In the genomic region with DNA sequence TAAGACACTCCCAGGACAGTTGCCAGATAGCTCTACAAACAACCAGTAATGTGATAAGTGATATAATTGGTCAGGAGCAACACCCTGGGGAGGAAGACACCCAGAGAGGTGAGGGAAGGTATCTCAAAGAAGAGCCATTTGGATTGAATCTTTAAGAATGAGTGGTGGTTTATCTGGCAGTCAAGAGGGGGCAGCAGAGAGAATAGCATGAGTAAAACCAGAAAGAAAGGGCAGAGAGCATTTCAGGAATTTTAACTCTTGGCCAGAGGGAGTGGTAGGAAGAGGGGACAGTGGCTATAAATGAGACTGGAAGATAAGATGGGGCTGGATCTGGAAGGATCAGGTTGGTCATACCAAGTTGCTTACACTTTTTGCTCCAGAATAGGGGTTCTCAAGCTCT, we compare ENCODE assay signal across 9 cellular contexts. TPM values are rescaled to one million over a fixed set of nuclear protein-coding genes. Genes with fewer than 3 reads are reported as not detected.
DNase-seq lines count a peak whose midpoint lies in the region; ATAC-seq, FAIRE-seq and TF ChIP-seq lines count a peak whose summit lies in the region.
"Had no signal": no experiment of that assay in that cellular context is flagged by ENCODE, and none has a peak within 500 bp of the region (broad histone marks: within the 10 kb centered on the region; RNA-seq: fewer than 3 reads in every experiment).

No MANE protein-coding gene starts in this region.

- POLR2A ChIA-PET in PC-9 (lab: Charles Lee; ENCODE audit: unreplicated experiment) = no interaction called here

- no peaks in the 10 kb centered on the region for H4K20me1 ChIP-seq in PC-9 (ENCODE audit: insufficient read depth)
- H4K20me1 ChIP-seq: BLaER1 had no signal

- peaks cover 2% of the 10 kb centered on the region; the same call in 1 of the 2 replicates for H3K27me3 ChIP-seq in PC-9 (ENCODE audit: insufficient read depth, low read depth)
- no peaks in the 10 kb centered on the region for H3K27me3 ChIP-seq in pancreas
- H3K27me3 ChIP-seq: BLaER1 had no signal

- H3K9me3 ChIP-seq in PC-9 (ENCODE audit: insufficient read depth, low read depth) (no peaks in the 10 kb centered on the region), pancreas (no peaks in the 10 kb centered on the region)
- H3K9me3 ChIP-seq: BLaER1 had no signal

- DNase-seq in DMS79 treated with DMSO at 0.1 percent for 48 hours (lab: John Stamatoyannopoulos, UW) = peak; percentile 21
- DNase-seq in DMS79 (lab: John Stamatoyannopoulos, UW) = no peak
- DNase-seq in HS-27A (ENCODE audit: low read depth) = peak; percentile 15
- DNase-seq in PC-9 = peak; percentile 35 to 63
- DNase-seq in epithelial cell of proximal tubule (ENCODE audit: low read depth) = peak; percentile 3
- no peak for DNase-seq in pancreas
- DNase-seq in posterior cingulate gyrus = no peak

- H3K27ac ChIP-seq in PC-9 (no peak overlapping the region), pancreas (no peak overlapping the region)
- H3K27ac ChIP-seq: BLaER1 had no signal

- intact Hi-C loops in PC-9 (cut with micrococcal nuclease; ENCODE audit: unreplicated experiment) (loop anchor here (5.0 to 10.0 kb wide), 3 partner anchors 48 to 186 kb away; partner anchors contain the start of gene NKRF), pancreas (cut with DNase I) (no loop called here), posterior cingulate gyrus (cut with DNase I) (loop anchor here (2.0 kb wide), 1 partner anchor 54 kb away; no protein-coding TSS in a partner anchor)

- H3K36me3 ChIP-seq in PC-9 (ENCODE audit: low read depth) (no peaks in the 10 kb centered on the region), pancreas (no peaks in the 10 kb centered on the region)
- H3K36me3 ChIP-seq: BLaER1 had no signal

- H3K9me2 ChIP-seq in PC-9 (ENCODE audit: insufficient read depth) = no peaks in the 10 kb centered on the region

- BruUV-seq in PC-9 (replicated peaks; lab: Mats Ljungman, UMichigan) = no TSS peak

- H3K4me1 ChIP-seq in PC-9 (replicated peaks; ENCODE audit: insufficient read depth) (no peaks in the 10 kb centered on the region), pancreas (no peaks in the 10 kb centered on the region)

- CTCF ChIA-PET in PC-9 (lab: Charles Lee) = no interaction called here

- no peaks in the 10 kb centered on the region for H3F3A ChIP-seq in PC-9 (ENCODE audit: insufficient read depth, low read depth)

- H3K4me3 ChIP-seq in PC-9 (no peak overlapping the region), epithelial cell of proximal tubule (ENCODE audit: low read depth, low read length) (no peak overlapping the region), pancreas (no peak overlapping the region)
- H3K4me3 ChIP-seq: BLaER1 had no signal

- no peak overlapping the region for H3K4me2 ChIP-seq in PC-9
- H3K4me2 ChIP-seq: BLaER1 had no signal

- H2AFZ ChIP-seq in PC-9 = no peak overlapping the region

- FAIRE-seq in pancreas (lab: Jason Lieb, UNC) = peak; percentile 53

- ATAC-seq in pancreas (peak in 3 of 4 donors; percentile 45 to 62 (median 59)), HG02678 (IDR thresholded peaks at IDR 0.05; ENCODE audit: unreplicated experiment) (no peak)

- TF ChIP-seq CTCF in PC-9 (conservative IDR thresholded peaks at IDR 0.05) (peak; percentile 75), epithelial cell of proximal tubule (conservative IDR thresholded peaks at IDR 0.05; ENCODE audit: low read depth, low read length) (peak; percentile 68), pancreas (IDR thresholded peaks at IDR 0.05) (peak in 2 of 4 donors; percentile 9 to 25)

- no peaks in the 10 kb centered on the region for H3K79me2 ChIP-seq in PC-9 (ENCODE audit: low read depth)

RNA-seq across cellular contexts. Expression of gene SEPTIN6, which starts 5.9 kb away (rescaled TPM):
- total RNA-seq in PC-9 (2021) = 32.8 and 43.7 TPM in 2 replicates
- 27.6 and 28.4 TPM in 2 replicates for total RNA-seq in epithelial cell of proximal tubule
- total RNA-seq in pancreas = 10 to 100 TPM in 1 of 6 donors, 1 to 10 TPM in 5; 1.5 to 10.2 (median 3.8) TPM
- 1 to 10 TPM; 2.4 to 4.3 TPM for polyA plus RNA-seq in pancreas

RNA-seq across cellular contexts. Expression of gene SOWAHD, which starts 59.6 kb away (rescaled TPM):
- 1.4 and 2.8 TPM in 2 replicates for total RNA-seq in PC-9 (2021)
- total RNA-seq in epithelial cell of proximal tubule = not detected in 2 replicates
- 1 to 10 TPM in 1 of 6 donors, under 1 TPM in 4, not detected in 1; 0.16 to 1.3 (median 0.46) TPM for total RNA-seq in pancreas
- under 1 TPM; 0.19 to 0.30 TPM for polyA plus RNA-seq in pancreas

Comparison
In these comparisons a context has a peak if more than half of its experiments do, and no peak if none do; other contexts are left out.
1. DNase-seq: peak in DMS79 treated with DMSO at 0.1 percent for 48 hours (single experiment), HS-27A (single experiment), PC-9 (2 of 2) and epithelial cell of proximal tubule (single experiment); none in DMS79 (single experiment), pancreas (0 of 6) and posterior cingulate gyrus (0 of 10).
2. intact Hi-C loops: an anchor here in PC-9 (5.0 to 10.0 kb wide) and posterior cingulate gyrus (2.0 kb wide); none called in pancreas.